ENCODE assay signal across 19 cellular contexts in the genomic region with DNA sequence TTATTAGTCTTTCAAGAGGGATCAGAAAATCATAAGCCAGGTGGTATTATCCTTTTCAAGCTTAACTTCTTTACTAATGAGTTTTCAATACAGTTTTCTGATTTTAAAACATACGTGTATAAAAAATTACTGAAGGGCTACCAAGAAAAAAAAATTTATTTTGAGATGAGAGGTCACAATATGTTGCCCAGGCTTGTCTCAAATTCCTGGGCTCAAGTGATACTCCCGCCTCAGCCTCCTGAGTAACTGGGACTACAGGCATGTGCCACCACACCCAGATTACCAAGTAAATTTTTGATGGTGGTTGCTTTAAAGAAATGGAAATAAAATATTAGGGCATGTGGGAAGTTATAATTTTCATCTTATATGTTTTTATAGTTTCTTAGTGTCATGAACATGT. TPM values are rescaled to one million over a fixed set of nuclear protein-coding genes. Genes with fewer than 3 reads are reported as not detected.
DNase-seq lines count a peak whose midpoint lies in the region; ATAC-seq and TF ChIP-seq lines count a peak whose summit lies in the region.
"Had no signal": no experiment of that assay in that cellular context is flagged by ENCODE, and none has a peak within 500 bp of the region (broad histone marks: within the 10 kb centered on the region; RNA-seq: fewer than 3 reads in every experiment).

No MANE protein-coding gene starts in this region.

- H3K4me2 ChIP-seq in mammary epithelial cell (ENCODE audit: insufficient read depth, low read depth, low read length), result no peak overlapping the region
- H3K4me2 ChIP-seq: BLaER1, GM23338 had no signal

- H3K36me3 ChIP-seq in mammary epithelial cell (ENCODE audit: insufficient read depth, low read length), result no peaks in the 10 kb centered on the region
- H3K36me3 ChIP-seq: BLaER1 had no signal

- intact Hi-C loops in activated CD4-positive, alpha-beta T cell treated with anti-CD3 and anti-CD28 coated beads, Interleukin-2, amount 10 ng/mL, durations not matched to agents 24 days and 14 days (cut with micrococcal nuclease), result no loop called here
- intact Hi-C loops in activated CD4-positive, alpha-beta T cell treated with anti-CD3 and anti-CD28 coated beads for 36 hours (cut with DNase I, micrococcal nuclease), result no loop called here
- intact Hi-C loops in mammary epithelial cell (cut with micrococcal nuclease), result no loop called here

- CTCF ChIA-PET in activated CD4-positive, alpha-beta T cell treated with anti-CD3 and anti-CD28 coated beads for 36 hours (lab: Charles Lee), result no interaction called here
- CTCF ChIA-PET in mammary epithelial cell (lab: Charles Lee; ENCODE audit: low non-redundant PET), result no interaction called here

- no peaks in the 10 kb centered on the region for H3K36me3 Mint-ChIP-seq in activated CD4-positive, alpha-beta T cell treated with anti-CD3 and anti-CD28 coated beads, Interleukin-2, amount 10 ng/mL, durations not matched to agents 24 days and 14 days (ENCODE audit: low read depth)
- H3K36me3 Mint-ChIP-seq in activated CD4-positive, alpha-beta T cell treated with anti-CD3 and anti-CD28 coated beads for 36 hours (ENCODE audit: low read depth), result no peaks in the 10 kb centered on the region
- H3K36me3 Mint-ChIP-seq in glutamatergic neuron (ENCODE audit: unreplicated experiment), result peaks cover 1% of the 10 kb centered on the region
- H3K36me3 Mint-ChIP-seq: CD14-positive monocyte had no signal

- 45% methylated on average over 2 of the region's 2 CpGs for WGBS in mammary epithelial cell (ENCODE audit: low coverage, missing lambda C conversion rate)

- H3K9me3 Mint-ChIP-seq in activated CD4-positive, alpha-beta T cell treated with anti-CD3 and anti-CD28 coated beads, Interleukin-2, amount 10 ng/mL, durations not matched to agents 24 days and 14 days, result peaks cover 4% of the 10 kb centered on the region
- no peaks in the 10 kb centered on the region for H3K9me3 Mint-ChIP-seq in activated CD4-positive, alpha-beta T cell treated with anti-CD3 and anti-CD28 coated beads for 36 hours (ENCODE audit: low read depth)
- H3K9me3 Mint-ChIP-seq in glutamatergic neuron (ENCODE audit: unreplicated experiment), result peaks cover 3% of the 10 kb centered on the region

- peak; percentile 11 for DNase-seq in activated CD4-positive, alpha-beta T cell treated with anti-CD3 and anti-CD28 coated beads, Interleukin-2, amount 10 ng/mL, durations not matched to agents 24 days and 14 days
- DNase-seq in activated CD4-positive, alpha-beta T cell treated with anti-CD3 and anti-CD28 coated beads for 36 hours, result no peak
- DNase-seq in mammary epithelial cell (peak; percentile 62), glutamatergic neuron (no peak), GOT3 (lab: John Stamatoyannopoulos, UW) (no peak)
- DNase-seq: 8988T; CD4-positive, alpha-beta memory T cell; DMS153; DMS79; GDM1; H7; HFFc6 had no signal

- peaks cover 7% of the 10 kb centered on the region for H3K9me3 ChIP-seq in mammary epithelial cell (replicated peaks; ENCODE audit: insufficient read depth, low read length)
- H3K9me3 ChIP-seq: BLaER1 had no signal

- dilution Hi-C loops in mammary epithelial cell (cut with HindIII; ENCODE audit: low sequenced_read_pairs), result no loop called here

- H3K4me3 Mint-ChIP-seq in activated CD4-positive, alpha-beta T cell treated with anti-CD3 and anti-CD28 coated beads, Interleukin-2, amount 10 ng/mL, durations not matched to agents 24 days and 14 days, result no peak overlapping the region
- H3K4me3 Mint-ChIP-seq in activated CD4-positive, alpha-beta T cell treated with anti-CD3 and anti-CD28 coated beads for 36 hours, result no peak overlapping the region
- no peak overlapping the region for H3K4me3 Mint-ChIP-seq in glutamatergic neuron (ENCODE audit: unreplicated experiment)
- H3K4me3 Mint-ChIP-seq: CD14-positive monocyte; CD4-positive, alpha-beta memory T cell; GM23338; HFFc6 had no signal

- peak overlapping the region; percentile 42 for H2AFZ ChIP-seq in mammary epithelial cell (ENCODE audit: low read depth, low read length)
- H2AFZ ChIP-seq: GM23338 had no signal

- no peak for ATAC-seq in activated CD4-positive, alpha-beta T cell treated with anti-CD3 and anti-CD28 coated beads for 36 hours
- ATAC-seq in esophagus mucosa, result no peak
- ATAC-seq in GM21717 (IDR thresholded peaks at IDR 0.05; ENCODE audit: unreplicated experiment), result no peak
- ATAC-seq: GM23338, HCT116 had no signal

- H3K27me3 Mint-ChIP-seq in activated CD4-positive, alpha-beta T cell treated with anti-CD3 and anti-CD28 coated beads, Interleukin-2, amount 10 ng/mL, durations not matched to agents 24 days and 14 days, result peaks cover 7% of the 10 kb centered on the region
- no peaks in the 10 kb centered on the region for H3K27me3 Mint-ChIP-seq in activated CD4-positive, alpha-beta T cell treated with anti-CD3 and anti-CD28 coated beads for 36 hours
- H3K27me3 Mint-ChIP-seq in glutamatergic neuron (ENCODE audit: unreplicated experiment), result no peaks in the 10 kb centered on the region
- H3K27me3 Mint-ChIP-seq: CD4-positive, alpha-beta memory T cell had no signal

- no peak overlapping the region for H3K4me3 ChIP-seq in mammary epithelial cell (replicated peaks in 1 of 3; ENCODE audit: insufficient read depth in 1 of 3, low read depth in 2 of 3, low read length in 3 of 3)
- H3K4me3 ChIP-seq: BLaER1, GM23338 had no signal

- no peak overlapping the region for H3K27ac Mint-ChIP-seq in activated CD4-positive, alpha-beta T cell treated with anti-CD3 and anti-CD28 coated beads, Interleukin-2, amount 10 ng/mL, durations not matched to agents 24 days and 14 days
- no peak overlapping the region for H3K27ac Mint-ChIP-seq in activated CD4-positive, alpha-beta T cell treated with anti-CD3 and anti-CD28 coated beads for 36 hours
- H3K27ac Mint-ChIP-seq in glutamatergic neuron (ENCODE audit: unreplicated experiment), result peak overlapping the region; percentile 50
- H3K27ac Mint-ChIP-seq: CD14-positive monocyte, GM23338, HFFc6 had no signal

- H3K4me1 ChIP-seq in mammary epithelial cell (ENCODE audit: insufficient read depth, low read length), result peaks cover 15% of the 10 kb centered on the region
- H3K4me1 ChIP-seq: BLaER1 had no signal

- no TSS peak for BruUV-seq in mammary epithelial cell (replicated peaks; lab: Mats Ljungman, UMichigan)

- POLR2A ChIA-PET in activated CD4-positive, alpha-beta T cell treated with anti-CD3 and anti-CD28 coated beads for 36 hours (lab: Charles Lee), result no interaction called here

- H3K27ac ChIP-seq in mammary epithelial cell (ENCODE audit: insufficient read depth, low read depth, low read length), result peak overlapping the region; percentile 47
- H3K27ac ChIP-seq: BLaER1 had no signal

- no peaks in the 10 kb centered on the region for H3K27me3 ChIP-seq in mammary epithelial cell (ENCODE audit: insufficient read depth, low read length)
- H3K27me3 ChIP-seq: BLaER1 had no signal

- H3K4me1 Mint-ChIP-seq in activated CD4-positive, alpha-beta T cell treated with anti-CD3 and anti-CD28 coated beads, Interleukin-2, amount 10 ng/mL, durations not matched to agents 24 days and 14 days, result no peaks in the 10 kb centered on the region
- no peaks in the 10 kb centered on the region for H3K4me1 Mint-ChIP-seq in activated CD4-positive, alpha-beta T cell treated with anti-CD3 and anti-CD28 coated beads for 36 hours
- peaks cover 9% of the 10 kb centered on the region for H3K4me1 Mint-ChIP-seq in glutamatergic neuron (ENCODE audit: low read depth, unreplicated experiment)

- H3K79me2 ChIP-seq in mammary epithelial cell (ENCODE audit: insufficient read depth, low read length), result no peaks in the 10 kb centered on the region

- in situ Hi-C loops in mammary epithelial cell (cut with MboI; ENCODE audit: low sequenced_read_pairs in 2 of 2), result no loop called here

- TF ChIP-seq CTCF in mammary epithelial cell (conservative IDR thresholded peaks at IDR 0.05 in 1 of 2, IDR thresholded peaks at IDR 0.05 in 1 of 2; ENCODE audit: extremely low read depth in 1 of 2, insufficient read depth in 1 of 2, low read depth in 1 of 2, low read length in 2 of 2) (no peak), glutamatergic neuron (IDR thresholded peaks at IDR 0.05; ENCODE audit: partially characterized antibody, unreplicated experiment) (no peak)

- H4K20me1 ChIP-seq in mammary epithelial cell (ENCODE audit: insufficient read depth, low read length), result no peaks in the 10 kb centered on the region
- H4K20me1 ChIP-seq: BLaER1 had no signal

- no peak overlapping the region for H3K9ac ChIP-seq in mammary epithelial cell (ENCODE audit: insufficient read depth, low read length)
- H3K9ac ChIP-seq: BLaER1 had no signal

RNA-seq across cellular contexts. Expression of gene ST8SIA1, which starts 26.7 kb away (rescaled TPM):
- 0.21 and 0.28 TPM in 2 replicates for total RNA-seq in activated CD4-positive, alpha-beta T cell treated with anti-CD3 and anti-CD28 coated beads, Interleukin-2, amount 10 ng/mL, durations not matched to agents 24 days and 14 days
- total RNA-seq in activated CD4-positive, alpha-beta T cell treated with anti-CD3 and anti-CD28 coated beads for 36 hours, result 1 to 10 TPM; 1.5 to 1.6 TPM
- total RNA-seq in mammary epithelial cell (under 1 TPM; 0.50 to 0.87 TPM), glutamatergic neuron (ENCODE audit: unreplicated experiment) (22.0 TPM), esophagus mucosa (1.5 TPM)
- polyA plus RNA-seq in mammary epithelial cell, result 0.70 TPM
- polyA minus RNA-seq in mammary epithelial cell, result 5.9 TPM
- total RNA-seq: Daoy, HFFc6 had no signal
- polyA plus RNA-seq: CD14-positive monocyte had no signal

Comparison
In these comparisons a context has a peak if more than half of its experiments do, and no peak if none do; other contexts are left out.
1. DNase-seq: peak in activated CD4-positive, alpha-beta T cell treated with anti-CD3 and anti-CD28 coated beads, Interleukin-2, amount 10 ng/mL, durations not matched to agents 24 days and 14 days (single experiment) and mammary epithelial cell (single experiment); none in activated CD4-positive, alpha-beta T cell treated with anti-CD3 and anti-CD28 coated beads for 36 hours (single experiment), glutamatergic neuron (single experiment) and GOT3 (single experiment).